ENCODE assay signal across 1 cellular context in the genomic region with DNA sequence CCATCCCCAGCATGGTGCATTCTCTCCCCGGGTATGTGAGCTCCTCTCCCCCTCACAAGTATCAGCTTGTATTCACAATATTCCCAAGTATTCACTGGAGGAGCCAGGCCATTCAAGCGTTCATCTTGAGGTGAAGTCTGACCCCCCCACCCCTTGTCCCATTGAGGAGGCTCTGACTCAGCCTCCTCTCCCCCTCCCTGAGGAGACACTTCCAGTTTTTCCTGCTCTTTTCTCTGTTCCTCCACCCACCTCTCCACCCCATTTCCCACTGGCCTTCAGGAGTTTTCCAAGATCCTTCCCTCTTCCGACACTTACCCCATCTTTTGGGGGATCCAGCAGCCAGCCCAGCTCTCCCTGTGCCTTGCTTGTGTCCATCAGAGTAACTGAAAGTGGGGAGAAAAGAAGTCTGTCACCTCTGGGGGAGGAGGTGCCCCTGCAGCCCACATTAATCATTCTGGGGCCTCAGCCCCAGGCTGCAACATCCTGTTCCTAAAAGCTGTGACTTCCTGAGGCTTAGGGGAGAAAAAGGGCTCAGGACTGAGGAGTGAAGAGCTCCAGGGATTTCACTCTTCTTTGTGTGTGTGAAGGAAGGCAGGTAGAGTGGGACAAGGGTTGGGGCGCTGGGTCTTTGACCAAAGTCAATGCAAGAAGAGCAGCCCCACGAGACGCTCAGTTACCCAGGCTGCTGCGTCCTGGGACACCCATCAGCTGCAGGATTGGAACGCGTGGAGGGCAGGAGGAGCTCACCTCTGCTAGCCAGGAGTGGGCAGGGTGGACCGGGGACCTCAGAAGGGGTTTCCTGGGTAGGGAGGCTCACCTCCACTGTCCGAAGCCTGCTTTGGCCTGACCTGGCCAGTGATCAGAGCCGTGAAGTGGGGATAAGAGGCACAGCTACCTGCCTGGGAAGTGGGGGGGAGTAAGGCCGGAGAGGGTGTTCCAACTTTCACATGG.
TF ChIP-seq lines count a peak whose summit lies in the region.

No MANE protein-coding gene starts in this region.

TF ChIP-seq in K562, 482 proteins besides CTCF, POLR2A, EP300 and RAD21:
- TF ChIP-seq, protein P1, sequence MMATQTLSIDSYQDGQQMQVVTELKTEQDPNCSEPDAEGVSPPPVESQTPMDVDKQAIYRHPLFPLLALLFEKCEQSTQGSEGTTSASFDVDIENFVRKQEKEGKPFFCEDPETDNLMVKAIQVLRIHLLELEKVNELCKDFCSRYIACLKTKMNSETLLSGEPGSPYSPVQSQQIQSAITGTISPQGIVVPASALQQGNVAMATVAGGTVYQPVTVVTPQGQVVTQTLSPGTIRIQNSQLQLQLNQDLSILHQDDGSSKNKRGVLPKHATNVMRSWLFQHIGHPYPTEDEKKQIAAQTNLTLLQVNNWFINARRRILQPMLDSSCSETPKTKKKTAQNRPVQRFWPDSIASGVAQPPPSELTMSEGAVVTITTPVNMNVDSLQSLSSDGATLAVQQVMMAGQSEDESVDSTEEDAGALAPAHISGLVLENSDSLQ (IDR thresholded peaks at IDR 0.05) = peak; percentile 37
- no peak for TF ChIP-seq ZNF561 (CRISPR knock-in tag; conservative IDR thresholded peaks at IDR 0.05)
- no peak for TF ChIP-seq NCOA2 (IDR thresholded peaks at IDR 0.05; ENCODE audit: partially characterized antibody in 2 of 2)
- TF ChIP-seq ZBTB34 (CRISPR knock-in tag; IDR thresholded peaks at IDR 0.05) = no peak
- TF ChIP-seq, protein P2, sequence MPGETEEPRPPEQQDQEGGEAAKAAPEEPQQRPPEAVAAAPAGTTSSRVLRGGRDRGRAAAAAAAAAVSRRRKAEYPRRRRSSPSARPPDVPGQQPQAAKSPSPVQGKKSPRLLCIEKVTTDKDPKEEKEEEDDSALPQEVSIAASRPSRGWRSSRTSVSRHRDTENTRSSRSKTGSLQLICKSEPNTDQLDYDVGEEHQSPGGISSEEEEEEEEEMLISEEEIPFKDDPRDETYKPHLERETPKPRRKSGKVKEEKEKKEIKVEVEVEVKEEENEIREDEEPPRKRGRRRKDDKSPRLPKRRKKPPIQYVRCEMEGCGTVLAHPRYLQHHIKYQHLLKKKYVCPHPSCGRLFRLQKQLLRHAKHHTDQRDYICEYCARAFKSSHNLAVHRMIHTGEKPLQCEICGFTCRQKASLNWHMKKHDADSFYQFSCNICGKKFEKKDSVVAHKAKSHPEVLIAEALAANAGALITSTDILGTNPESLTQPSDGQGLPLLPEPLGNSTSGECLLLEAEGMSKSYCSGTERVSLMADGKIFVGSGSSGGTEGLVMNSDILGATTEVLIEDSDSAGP (CRISPR knock-in tag; IDR thresholded peaks at IDR 0.05) = no peak
- no peak for TF ChIP-seq ZNF586 (CRISPR knock-in tag; conservative IDR thresholded peaks at IDR 0.05)
- no peak for TF ChIP-seq NCOR1 (IDR thresholded peaks at IDR 0.05)
- no peak for TF ChIP-seq SRSF3 (IDR thresholded peaks at IDR 0.05; ENCODE audit: insufficient read depth, low read length)
- TF ChIP-seq KDM2B (CRISPR knock-in tag; IDR thresholded peaks at IDR 0.05) = no peak
- TF ChIP-seq, protein P3, sequence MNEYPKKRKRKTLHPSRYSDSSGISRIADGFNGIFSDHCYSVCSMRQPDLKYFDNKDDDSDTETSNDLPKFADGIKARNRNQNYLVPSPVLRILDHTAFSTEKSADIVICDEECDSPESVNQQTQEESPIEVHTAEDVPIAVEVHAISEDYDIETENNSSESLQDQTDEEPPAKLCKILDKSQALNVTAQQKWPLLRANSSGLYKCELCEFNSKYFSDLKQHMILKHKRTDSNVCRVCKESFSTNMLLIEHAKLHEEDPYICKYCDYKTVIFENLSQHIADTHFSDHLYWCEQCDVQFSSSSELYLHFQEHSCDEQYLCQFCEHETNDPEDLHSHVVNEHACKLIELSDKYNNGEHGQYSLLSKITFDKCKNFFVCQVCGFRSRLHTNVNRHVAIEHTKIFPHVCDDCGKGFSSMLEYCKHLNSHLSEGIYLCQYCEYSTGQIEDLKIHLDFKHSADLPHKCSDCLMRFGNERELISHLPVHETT (CRISPR knock-in tag; conservative IDR thresholded peaks at IDR 0.05 in 1 of 2, IDR thresholded peaks at IDR 0.05 in 1 of 2) = no peak
- peak; percentile 59 for TF ChIP-seq MEIS2 (IDR thresholded peaks at IDR 0.05; ENCODE audit: partially characterized antibody)
- TF ChIP-seq SREBF2 (CRISPR knock-in tag; IDR thresholded peaks at IDR 0.05) = no peak
- TF ChIP-seq LARP7 (IDR thresholded peaks at IDR 0.05) = no peak
- no peak for TF ChIP-seq DACH1 (IDR thresholded peaks at IDR 0.05; ENCODE audit: partially characterized antibody)
- 0 out of 2 replicates have a peak, but pooled peaks have one; percentile 24 for TF ChIP-seq GABPA (tag; conservative IDR thresholded peaks at IDR 0.05; ENCODE audit: low read depth)
- TF ChIP-seq HDAC2 (IDR thresholded peaks at IDR 0.05) = no peak
- TF ChIP-seq, protein P4, sequence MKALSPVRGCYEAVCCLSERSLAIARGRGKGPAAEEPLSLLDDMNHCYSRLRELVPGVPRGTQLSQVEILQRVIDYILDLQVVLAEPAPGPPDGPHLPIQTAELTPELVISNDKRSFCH (CRISPR knock-in tag; IDR thresholded peaks at IDR 0.05) = no peak
- TF ChIP-seq, protein P4 (tag; IDR thresholded peaks at IDR 0.05) = no peak
- peak; percentile 49; the same call in 1 of the 2 replicates for TF ChIP-seq ETV1 (tag; conservative IDR thresholded peaks at IDR 0.05; ENCODE audit: low read depth)
- no peak for TF ChIP-seq ZFP30 (CRISPR knock-in tag; IDR thresholded peaks at IDR 0.05; ENCODE audit: borderline replicate concordance)
- TF ChIP-seq SAFB (IDR thresholded peaks at IDR 0.05; ENCODE audit: borderline replicate concordance, low read depth, low read length) = no peak
